In the genomic region with DNA sequence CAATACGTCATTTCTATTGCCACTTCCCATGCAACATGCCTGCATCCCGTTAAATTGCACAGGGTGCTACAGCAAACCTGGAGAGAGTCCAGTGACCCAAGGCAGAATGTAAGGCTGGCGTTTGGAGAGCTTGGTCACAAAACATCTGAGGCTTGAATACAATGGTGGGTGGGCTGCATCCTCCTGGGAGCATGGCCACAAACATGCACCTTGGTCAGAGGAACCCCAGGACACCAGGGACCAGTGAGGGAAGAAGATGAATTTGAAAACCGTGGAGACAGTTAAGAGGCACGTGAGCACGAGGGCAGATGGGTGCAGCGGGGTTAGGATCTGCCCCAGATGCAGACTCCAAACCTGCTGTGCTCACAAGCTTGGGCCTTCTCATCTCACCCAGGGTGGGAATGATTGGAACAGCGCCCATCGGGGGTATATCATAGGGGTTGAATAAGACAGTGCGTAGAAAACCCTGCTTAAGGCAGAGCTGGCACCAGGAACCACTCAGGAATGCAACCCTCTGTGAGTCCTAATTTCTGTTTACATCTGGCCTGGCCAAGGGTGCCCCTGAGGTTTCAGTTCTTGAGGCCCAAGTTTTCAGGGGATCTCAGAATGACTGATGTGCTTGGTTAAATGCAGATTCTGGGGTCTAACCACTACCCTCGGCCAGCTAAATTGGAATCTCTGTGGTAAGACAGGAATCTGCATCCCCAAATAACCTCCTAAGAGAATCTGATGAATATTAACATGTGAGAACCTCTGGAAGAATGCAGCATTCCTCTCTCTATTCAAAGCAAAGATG, we compare ENCODE assay signal across 17 cellular contexts.
DNase-seq lines count a peak whose midpoint lies in the region; ATAC-seq lines count a peak whose summit lies in the region.
"Had no signal": no experiment of that assay in that cellular context is flagged by ENCODE, and none has a peak within 500 bp of the region (broad histone marks: within the 10 kb centered on the region; RNA-seq: fewer than 3 reads in every experiment).

No MANE protein-coding gene starts in this region.

- H3K27me3 Mint-ChIP-seq in activated T-helper 17 cell treated with anti-CD3 and anti-CD28 coated beads, Interleukin-2, amount 50 U/mL, for 72 hours = no peaks in the 10 kb centered on the region

- H3K9me3 Mint-ChIP-seq in activated T-helper 17 cell treated with anti-CD3 and anti-CD28 coated beads, Interleukin-2, amount 50 U/mL, for 72 hours = no peaks in the 10 kb centered on the region
- H3K9me3 Mint-ChIP-seq: dendritic cell treated with granulocyte-macrophage colony-stimulating factor and Interleukin-4, amounts not matched to agents 40 ng/mL and 50 ng/mL, for 4 days had no signal

- no peak overlapping the region for H3K27ac Mint-ChIP-seq in activated T-helper 17 cell treated with anti-CD3 and anti-CD28 coated beads, Interleukin-2, amount 50 U/mL, for 72 hours

- H3K36me3 Mint-ChIP-seq in activated T-helper 17 cell treated with anti-CD3 and anti-CD28 coated beads, Interleukin-2, amount 50 U/mL, for 72 hours (ENCODE audit: low read depth) = no peaks in the 10 kb centered on the region

- peaks cover 29% of the 10 kb centered on the region for H3K4me1 Mint-ChIP-seq in activated T-helper 17 cell treated with anti-CD3 and anti-CD28 coated beads, Interleukin-2, amount 50 U/mL, for 72 hours

- no peak overlapping the region for H3K4me3 Mint-ChIP-seq in activated T-helper 17 cell treated with anti-CD3 and anti-CD28 coated beads, Interleukin-2, amount 50 U/mL, for 72 hours
- H3K4me3 Mint-ChIP-seq: dendritic cell treated with granulocyte-macrophage colony-stimulating factor and Interleukin-4, amounts not matched to agents 40 ng/mL and 50 ng/mL, for 4 days had no signal

- ATAC-seq in activated T-helper 17 cell treated with anti-CD3 and anti-CD28 coated beads, Interleukin-2, amount 50 U/mL, for 72 hours (replicated peaks) = peak; percentile 77
- ATAC-seq in GM19328 (IDR thresholded peaks at IDR 0.05; ENCODE audit: unreplicated experiment) (no peak), HG02885 (IDR thresholded peaks at IDR 0.05; ENCODE audit: poor library complexity, unreplicated experiment) (no peak), Right ventricle myocardium superior (ENCODE audit: poor library complexity) (no peak)
- ATAC-seq: K562, left lung, sciatic nerve, upper lobe of right lung had no signal

- intact Hi-C loops in Right ventricle myocardium superior (cut with DNase I) = no loop called here

- DNase-seq in AG08396 (ENCODE audit: low spot score) (peak; percentile 33), GM04503 (ENCODE audit: low read depth) (peak; percentile 61), hepatic stellate cell (ENCODE audit: low spot score) (peak; percentile 38), amygdala (lab: John Stamatoyannopoulos, UW) (no peak), Right ventricle myocardium superior (no peak)
- DNase-seq: activated effector memory CD4-positive, alpha-beta T cell treated with anti-CD3 and anti-CD28 coated beads, Interleukin-2, amount 50 U/mL, for 16 hours; erythroblast; left lung; NCI-H1930; NCI-H345; upper lobe of right lung had no signal

Comparison
In these comparisons a context has a peak if more than half of its experiments do, and no peak if none do; other contexts are left out.
1. DNase-seq: peak in AG08396 (single experiment), GM04503 (single experiment) and hepatic stellate cell (single experiment); none in amygdala (0 of 56) and Right ventricle myocardium superior (single experiment).